ENCODE assay signal across 8 cellular contexts in the genomic region with DNA sequence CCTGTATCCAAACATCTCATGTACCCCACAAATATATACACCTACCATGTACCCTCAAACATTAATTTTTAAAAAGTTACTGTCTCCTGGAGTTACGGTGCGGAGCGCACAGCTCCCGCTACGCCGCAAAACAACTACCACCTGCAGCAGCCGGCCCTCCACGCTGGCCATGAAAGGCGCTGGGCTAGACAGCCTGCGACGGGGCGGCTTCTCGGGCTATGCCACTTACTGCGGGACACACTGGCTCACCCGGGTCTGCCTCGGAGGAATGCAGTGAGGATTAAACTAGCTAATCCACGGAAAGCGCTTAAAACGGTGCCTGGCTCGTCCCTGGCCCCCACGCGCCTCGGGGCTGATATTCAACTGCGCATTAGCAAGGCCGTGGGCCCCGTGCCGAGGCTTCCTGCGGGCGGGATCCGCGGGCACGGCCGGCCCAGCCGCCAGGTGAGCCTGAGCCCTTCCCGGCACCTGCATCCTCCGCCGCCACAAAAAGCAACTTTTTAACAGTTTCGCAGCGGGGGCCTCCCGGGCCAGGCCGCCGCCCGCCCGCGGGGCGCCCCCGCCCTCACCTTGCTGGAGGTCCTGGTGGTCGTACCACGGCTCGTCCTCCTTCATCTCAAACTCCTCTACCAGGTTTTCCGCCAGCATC. TPM values are rescaled to one million over a fixed set of nuclear protein-coding genes. Genes with fewer than 3 reads are reported as not detected.
A peak's percentile ranks its signal among the peaks of the same experiment; 100 is the strongest.
DNase-seq lines count a peak whose midpoint lies in the region; ATAC-seq and TF ChIP-seq lines count a peak whose summit lies in the region.

No MANE protein-coding gene starts in this region.

- no peaks in the 10 kb centered on the region for H3K27me3 ChIP-seq in adipocyte (replicated peaks; ENCODE audit: control insufficient read depth, insufficient read depth, low read length)
- H3K27me3 ChIP-seq in hepatocyte = no peaks in the 10 kb centered on the region

- WGBS in hepatocyte (ENCODE audit: low lambda C conversion rate, missing lambda C conversion rate) = 2% methylated on average over 39 of the region's 51 CpGs

- peak overlapping the region; percentile 85 for H3K27ac ChIP-seq in hepatocyte

- no peaks in the 10 kb centered on the region for H3K36me3 ChIP-seq in adipocyte (ENCODE audit: control insufficient read depth, insufficient read depth, low read length, severe bottlenecking)
- no peaks in the 10 kb centered on the region for H3K36me3 ChIP-seq in hepatocyte (replicated peaks; ENCODE audit: insufficient read depth, low read depth)

- H3K4me3 ChIP-seq in adipocyte (ENCODE audit: low read length) (peak overlapping the region; percentile 92), hepatocyte (peak overlapping the region; percentile 70), skeletal muscle cell (ENCODE audit: low read depth, low read length) (peak overlapping the region; percentile 91)

- H3K9me2 ChIP-seq in hepatocyte (replicated peaks; ENCODE audit: insufficient read depth) = no peaks in the 10 kb centered on the region

- TF ChIP-seq CTCF in hepatocyte (IDR thresholded peaks at IDR 0.05; ENCODE audit: poor library complexity) = no peak

- H2AFZ ChIP-seq in hepatocyte = peak overlapping the region; percentile 67

- H3K4me1 ChIP-seq in adipocyte (ENCODE audit: control insufficient read depth, insufficient read depth, low read length) (peaks cover 46% of the 10 kb centered on the region), hepatocyte (ENCODE audit: insufficient read depth) (peaks cover 42% of the 10 kb centered on the region)

- H3K4me2 ChIP-seq in hepatocyte = peak overlapping the region; percentile 88

- no peaks in the 10 kb centered on the region for H3K9me3 ChIP-seq in adipocyte (ENCODE audit: control insufficient read depth, low read length)
- no peaks in the 10 kb centered on the region for H3K9me3 ChIP-seq in hepatocyte (ENCODE audit: low read depth)

- H3K9ac ChIP-seq in adipocyte (ENCODE audit: low read length) = peak overlapping the region; percentile 90

- ATAC-seq in HG02973 (IDR thresholded peaks at IDR 0.05; ENCODE audit: unreplicated experiment) = peak; percentile 15

- DNase-seq in NCI-H2107 (lab: John Stamatoyannopoulos, UW) = peak; percentile 2
- DNase-seq in NCI-H2107 treated with DMSO at 0.1 percent for 48 hours (lab: John Stamatoyannopoulos, UW; ENCODE audit: unreplicated experiment) = no peak
- peak; percentile 33 for DNase-seq in RPMI7951 (ENCODE audit: low read depth)
- peak; percentile 67 for DNase-seq in adipocyte (ENCODE audit: low read depth)
- peak; percentile 58 for DNase-seq in hepatocyte (ENCODE audit: low spot score)
- DNase-seq in skeletal muscle cell (ENCODE audit: low read depth) = no peak
- DNase-seq in COR-L47 (lab: John Stamatoyannopoulos, UW) = no peak

- H3K79me2 ChIP-seq in hepatocyte = peaks cover 49% of the 10 kb centered on the region

- H4K20me1 ChIP-seq in hepatocyte (ENCODE audit: insufficient read depth, poor library complexity, severe bottlenecking) = peaks cover 13% of the 10 kb centered on the region

RNA-seq across cellular contexts. Expression of gene CDR2, which starts 0.6 kb away (rescaled TPM):
- total RNA-seq in RPMI7951 (2014; rRNA removed; shearing (Covaris generic)) = 23.5 and 25.8 TPM in 2 replicates
- total RNA-seq in hepatocyte = 28.8 and 30.9 TPM in 2 replicates
- polyA plus RNA-seq in hepatocyte = 22.9 and 26.7 TPM in 2 replicates

Comparison
In these comparisons a context has a peak if more than half of its experiments do, and no peak if none do; other contexts are left out.
1. DNase-seq: peak in NCI-H2107 (single experiment), RPMI7951 (single experiment), adipocyte (single experiment) and hepatocyte (single experiment); none in NCI-H2107 treated with DMSO at 0.1 percent for 48 hours (single experiment), skeletal muscle cell (single experiment) and COR-L47 (single experiment).
2. Peak in every context shown above with its lines, with median percentiles within 50 percentile points of each other: H3K4me3 ChIP-seq.